ENCODE assay signal across 8 cellular contexts in genomic region chr11:96012086-96012824, GRCh38.
DNase-seq lines count a peak whose midpoint lies in the region; ATAC-seq and TF ChIP-seq lines count a peak whose summit lies in the region.

No MANE protein-coding gene starts in this region.

- H3K4me1 ChIP-seq in BLaER1 treated with 17β-estradiol and CSF1 and Interleukin-3, amounts not matched to agents 10 nM and 100 nM, result peaks cover 38 to 51% (median 46%) of the 10 kb centered on the region in 10 experiments
- H3K4me1 ChIP-seq in OCI-LY7 (ENCODE audit: insufficient read depth, low read length, poor library complexity, severe bottlenecking), result peaks cover 36% of the 10 kb centered on the region

- H3K9me3 Mint-ChIP-seq in progenitor cell of endocrine pancreas (ENCODE audit: low read depth), result no peaks in the 10 kb centered on the region

- H4K20me1 ChIP-seq in BLaER1 treated with 17β-estradiol and CSF1 and Interleukin-3, amounts not matched to agents 10 nM and 100 nM, result peaks cover 0 to 89% (median 0%) of the 10 kb centered on the region in 11 experiments; a peak in 5 of 22 replicates
- H4K20me1 ChIP-seq in OCI-LY7 (ENCODE audit: insufficient read depth, low read length), result no peaks in the 10 kb centered on the region

- TF ChIP-seq CTCF in OCI-LY7 (conservative IDR thresholded peaks at IDR 0.05; ENCODE audit: low read length) (peak; percentile 86), progenitor cell of endocrine pancreas (IDR thresholded peaks at IDR 0.05; ENCODE audit: unreplicated experiment) (peak; percentile 54)

- peak; percentile 88 for DNase-seq in OCI-LY7 (ENCODE audit: low spot score)
- peak; percentile 31 for DNase-seq in activated naive CD4-positive, alpha-beta T cell treated with anti-CD3 and anti-CD28 coated beads, Interleukin-2, amount 50 U/mL, for 16 hours
- peak; percentile 93 for DNase-seq in glomerular visceral epithelial cell (ENCODE audit: extremely low spot score)
- DNase-seq in progenitor cell of endocrine pancreas (ENCODE audit: low spot score, unreplicated experiment), result no peak
- DNase-seq in ureter (ENCODE audit: low spot score), result no peak

- H3K9me2 ChIP-seq in OCI-LY7 (ENCODE audit: insufficient read depth, low read length), result no peaks in the 10 kb centered on the region

- peak overlapping the region; percentile 96 for H2AFZ ChIP-seq in OCI-LY7 (ENCODE audit: low read length)

- ATAC-seq in GM19023 (IDR thresholded peaks at IDR 0.05; ENCODE audit: unreplicated experiment), result peak; percentile 91
- peak; percentile 91 for ATAC-seq in HG03139 (IDR thresholded peaks at IDR 0.05; ENCODE audit: unreplicated experiment)

- peak overlapping the region in 4 of 11 experiments; percentile 20 to 51 (median 27); a peak in 6 of 22 replicates for H3K9ac ChIP-seq in BLaER1 treated with 17β-estradiol and CSF1 and Interleukin-3, amounts not matched to agents 10 nM and 100 nM

- H3K4me1 Mint-ChIP-seq in progenitor cell of endocrine pancreas (ENCODE audit: low read depth), result peaks cover 26% of the 10 kb centered on the region

- H3K27ac ChIP-seq in BLaER1 treated with 17β-estradiol and CSF1 and Interleukin-3, amounts not matched to agents 10 nM and 100 nM, result peak overlapping the region in 10 of 11 experiments; percentile 27 to 88 (median 81); a peak in 20 of 22 replicates
- H3K27ac ChIP-seq in OCI-LY7 (ENCODE audit: low read depth, low read length, poor library complexity, severe bottlenecking), result peak overlapping the region; percentile 66

- peak overlapping the region; percentile 75 to 94 (median 87) for H3K4me2 ChIP-seq in BLaER1 treated with 17β-estradiol and CSF1 and Interleukin-3, amounts not matched to agents 10 nM and 100 nM
- H3K4me2 ChIP-seq in OCI-LY7 (ENCODE audit: low read length), result peak overlapping the region; percentile 58

- H3K9me3 ChIP-seq in BLaER1 treated with 17β-estradiol and CSF1 and Interleukin-3, amounts not matched to agents 10 nM and 100 nM (replicated peaks in 1 of 11), result no peaks in the 10 kb centered on the region
- no peaks in the 10 kb centered on the region for H3K9me3 ChIP-seq in OCI-LY7 (ENCODE audit: low read length)

- no peaks in the 10 kb centered on the region for H3K27me3 ChIP-seq in BLaER1 treated with 17β-estradiol and CSF1 and Interleukin-3, amounts not matched to agents 10 nM and 100 nM

- no peak overlapping the region for H3K4me3 ChIP-seq in BLaER1 treated with 17β-estradiol and CSF1 and Interleukin-3, amounts not matched to agents 10 nM and 100 nM
- peak overlapping the region; percentile 29 for H3K4me3 ChIP-seq in OCI-LY7 (ENCODE audit: low read depth, low read length, poor library complexity, severe bottlenecking)

- H3K27me3 Mint-ChIP-seq in progenitor cell of endocrine pancreas, result no peaks in the 10 kb centered on the region

- intact Hi-C loops in OCI-LY7 (cut with micrococcal nuclease; ENCODE audit: unreplicated experiment), result loop anchor here (1.0 to 5.0 kb wide), 3 partner anchors 230 to 377 kb away; partner anchors contain the start of genes CCDC82 and MAML2

- peaks cover 0 to 22% (median 0%) of the 10 kb centered on the region in 11 experiments; a peak in 1 of 22 replicates for H3K36me3 ChIP-seq in BLaER1 treated with 17β-estradiol and CSF1 and Interleukin-3, amounts not matched to agents 10 nM and 100 nM
- H3K36me3 ChIP-seq in OCI-LY7 (ENCODE audit: insufficient read depth, low read length), result no peaks in the 10 kb centered on the region

- CTCF ChIA-PET in OCI-LY7 (lab: Charles Lee; ENCODE audit: unreplicated experiment), result no interaction called here

- POLR2A ChIA-PET in OCI-LY7 (lab: Charles Lee), result interaction anchor here (0.6 to 2.0 kb wide), 3 partner anchors 172 to 376 kb away, joined by 3 to 9 read pairs (median 3); partner anchors contain the start of genes CCDC82 and JRKL

- BruUV-seq in OCI-LY7 (replicated peaks; lab: Mats Ljungman, UMichigan), result no TSS peak

- no peaks in the 10 kb centered on the region for H3K36me3 Mint-ChIP-seq in progenitor cell of endocrine pancreas (ENCODE audit: insufficient read depth)

- H3K79me2 ChIP-seq in OCI-LY7 (ENCODE audit: insufficient read depth, low read depth, low read length), result no peaks in the 10 kb centered on the region

- peak overlapping the region; percentile 68 for H3K27ac Mint-ChIP-seq in progenitor cell of endocrine pancreas

- no peak overlapping the region for H3K4me3 Mint-ChIP-seq in progenitor cell of endocrine pancreas (ENCODE audit: low read depth)

Comparison
In these comparisons a context has a peak if more than half of its experiments do, and no peak if none do; other contexts are left out.
1. DNase-seq: peak in OCI-LY7 (single experiment), activated naive CD4-positive, alpha-beta T cell treated with anti-CD3 and anti-CD28 coated beads, Interleukin-2, amount 50 U/mL, for 16 hours (single experiment) and glomerular visceral epithelial cell (single experiment); none in progenitor cell of endocrine pancreas (single experiment) and ureter (single experiment).